In the genomic region with DNA sequence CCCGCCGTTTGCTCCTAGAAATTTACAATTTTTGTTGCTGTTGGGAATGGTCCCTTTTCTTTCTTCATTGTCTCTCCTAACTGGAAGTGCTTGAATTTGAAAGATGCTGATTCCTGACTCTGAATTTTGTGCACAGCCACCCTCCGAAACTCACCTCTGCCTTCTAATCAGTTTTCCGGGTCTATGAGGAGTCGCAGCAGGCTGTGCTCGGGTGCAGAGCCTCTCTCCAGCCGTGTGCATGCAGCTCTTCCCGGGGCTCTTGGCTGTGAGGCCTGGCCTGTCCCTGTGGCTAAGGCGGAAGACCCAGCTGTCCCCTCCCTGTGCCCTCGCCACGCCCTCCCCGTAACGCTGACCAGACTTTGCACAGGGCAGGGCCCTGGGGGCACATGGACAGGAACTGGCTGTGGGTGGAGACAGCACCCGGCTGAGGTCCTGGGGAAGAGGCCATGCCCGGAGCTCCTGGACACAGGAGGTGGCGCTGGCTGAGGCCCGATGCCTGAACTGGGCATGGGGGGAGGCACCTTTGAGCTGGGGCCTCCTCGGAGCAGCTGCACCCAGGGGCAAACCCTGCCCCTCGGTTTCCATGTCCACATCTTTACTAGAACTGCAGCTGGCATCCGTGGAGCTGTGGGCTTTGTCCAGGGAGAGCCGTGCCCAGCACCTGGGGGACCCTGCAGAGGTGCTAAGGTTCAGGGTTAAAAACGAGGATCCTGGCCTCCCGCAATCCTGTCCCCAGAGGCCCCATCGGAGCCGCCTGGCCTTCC, we compare ENCODE assay signal across 11 cellular contexts. TPM values are rescaled to one million over a fixed set of nuclear protein-coding genes. Genes with fewer than 3 reads are reported as not detected.
DNase-seq lines count a peak whose midpoint lies in the region; ATAC-seq and TF ChIP-seq lines count a peak whose summit lies in the region.
"Had no signal": no experiment of that assay in that cellular context is flagged by ENCODE, and none has a peak within 500 bp of the region (broad histone marks: within the 10 kb centered on the region; RNA-seq: fewer than 3 reads in every experiment).

No MANE protein-coding gene starts in this region.

- peaks cover 0 to 14% of the 10 kb centered on the region in 2 donors for H3K36me3 ChIP-seq in left lung

- CTCF ChIA-PET in activated CD4-positive, alpha-beta T cell treated with anti-CD3 and anti-CD28 coated beads for 36 hours (lab: Charles Lee): interaction anchor here (2.4 kb wide), 1 partner anchor 38 kb away, joined by 8 read pairs; no protein-coding TSS in a partner anchor

- peak; percentile 3 for DNase-seq in activated CD4-positive, alpha-beta T cell treated with anti-CD3 and anti-CD28 coated beads for 36 hours
- DNase-seq in activated CD4-positive, alpha-beta T cell treated with anti-CD3 and anti-CD28 coated beads for 1 hour: no peak
- DNase-seq in activated T-cell treated with anti-CD3 and anti-CD28 coated beads, Interleukin-2, amount 50 U/mL, for 24 hours: peak; percentile 11
- DNase-seq in left lung (peak; percentile 33 to 68), NCI-H2029 (lab: John Stamatoyannopoulos, UW) (no peak)
- DNase-seq in stimulated activated effector memory CD8-positive, alpha-beta T cell treated with anti-CD3 and anti-CD28 coated beads, Interleukin-12 subunit alpha, Interleukin-12 subunit beta, amount 100 ng/mL, for 72 hours (ENCODE audit: low spot score in 2 of 2): no peak
- no peak for DNase-seq in activated CD4-positive, CD25-positive, alpha-beta regulatory T cell (lab: John Stamatoyannopoulos, UW)
- DNase-seq: activated gamma-delta T cell, NCI-H2081 treated with DMSO at 0.1 percent for 48 hours had no signal

- ATAC-seq in activated CD4-positive, alpha-beta T cell treated with anti-CD3 and anti-CD28 coated beads for 36 hours: no peak
- ATAC-seq in left lung (no peak), HG02852 (IDR thresholded peaks at IDR 0.05; ENCODE audit: unreplicated experiment) (no peak)
- ATAC-seq in stimulated activated effector memory CD8-positive, alpha-beta T cell treated with anti-CD3 and anti-CD28 coated beads, Interleukin-12 subunit alpha, Interleukin-12 subunit beta, amount 100 ng/mL, for 72 hours: no peak

- no peaks in the 10 kb centered on the region for H3K36me3 Mint-ChIP-seq in activated CD4-positive, alpha-beta T cell treated with anti-CD3 and anti-CD28 coated beads for 36 hours (ENCODE audit: low read depth)
- H3K36me3 Mint-ChIP-seq in activated T-cell treated with anti-CD3 and anti-CD28 coated beads, Interleukin-2, amount 50 U/mL, for 24 hours (ENCODE audit: low read depth): peaks cover 13% of the 10 kb centered on the region
- H3K36me3 Mint-ChIP-seq in stimulated activated effector memory CD8-positive, alpha-beta T cell treated with anti-CD3 and anti-CD28 coated beads, Interleukin-12 subunit alpha, Interleukin-12 subunit beta, amount 100 ng/mL, for 72 hours: peaks cover 22% of the 10 kb centered on the region

- no peaks in the 10 kb centered on the region for H3K27me3 Mint-ChIP-seq in activated CD4-positive, alpha-beta T cell treated with anti-CD3 and anti-CD28 coated beads for 36 hours
- H3K27me3 Mint-ChIP-seq in activated T-cell treated with anti-CD3 and anti-CD28 coated beads, Interleukin-2, amount 50 U/mL, for 24 hours: no peaks in the 10 kb centered on the region

- intact Hi-C loops in activated CD4-positive, alpha-beta T cell treated with anti-CD3 and anti-CD28 coated beads for 36 hours (cut with DNase I, micrococcal nuclease): loop anchor here (5.0 kb wide), 4 partner anchors 38 to 507 kb away; a partner anchor contains a TSS
- intact Hi-C loops in left lung (cut with DNase I): no loop called here

- no peak overlapping the region for H3K27ac Mint-ChIP-seq in activated CD4-positive, alpha-beta T cell treated with anti-CD3 and anti-CD28 coated beads for 36 hours
- H3K27ac Mint-ChIP-seq in activated T-cell treated with anti-CD3 and anti-CD28 coated beads, Interleukin-2, amount 50 U/mL, for 24 hours: no peak overlapping the region
- peak overlapping the region; percentile 77 for H3K27ac Mint-ChIP-seq in stimulated activated effector memory CD8-positive, alpha-beta T cell treated with anti-CD3 and anti-CD28 coated beads, Interleukin-12 subunit alpha, Interleukin-12 subunit beta, amount 100 ng/mL, for 72 hours

- H3K27me3 ChIP-seq in left lung: peaks cover 0 to 10% of the 10 kb centered on the region in 2 donors

- H3K4me1 ChIP-seq in left lung: peaks cover 47 to 83% of the 10 kb centered on the region in 2 donors

- H3K9me3 Mint-ChIP-seq in activated CD4-positive, alpha-beta T cell treated with anti-CD3 and anti-CD28 coated beads for 36 hours (ENCODE audit: low read depth): no peaks in the 10 kb centered on the region
- no peaks in the 10 kb centered on the region for H3K9me3 Mint-ChIP-seq in activated T-cell treated with anti-CD3 and anti-CD28 coated beads, Interleukin-2, amount 50 U/mL, for 24 hours
- no peaks in the 10 kb centered on the region for H3K9me3 Mint-ChIP-seq in stimulated activated effector memory CD8-positive, alpha-beta T cell treated with anti-CD3 and anti-CD28 coated beads, Interleukin-12 subunit alpha, Interleukin-12 subunit beta, amount 100 ng/mL, for 72 hours

- H3K4me1 Mint-ChIP-seq in activated CD4-positive, alpha-beta T cell treated with anti-CD3 and anti-CD28 coated beads for 36 hours: peaks cover 36% of the 10 kb centered on the region
- peaks cover 48% of the 10 kb centered on the region for H3K4me1 Mint-ChIP-seq in activated T-cell treated with anti-CD3 and anti-CD28 coated beads, Interleukin-2, amount 50 U/mL, for 24 hours (ENCODE audit: low read depth)
- peaks cover 56% of the 10 kb centered on the region for H3K4me1 Mint-ChIP-seq in stimulated activated effector memory CD8-positive, alpha-beta T cell treated with anti-CD3 and anti-CD28 coated beads, Interleukin-12 subunit alpha, Interleukin-12 subunit beta, amount 100 ng/mL, for 72 hours

- H3K4me3 ChIP-seq in left lung: no peak overlapping the region
- H3K4me3 ChIP-seq: SK-N-MC had no signal

- TF ChIP-seq CTCF in left lung (IDR thresholded peaks at IDR 0.05): no peak

- POLR2A ChIA-PET in activated CD4-positive, alpha-beta T cell treated with anti-CD3 and anti-CD28 coated beads for 36 hours (lab: Charles Lee): no interaction called here

- no peaks in the 10 kb centered on the region for H3K9me3 ChIP-seq in left lung

- no peak overlapping the region for H3K27ac ChIP-seq in left lung
- H3K27ac ChIP-seq: SK-N-MC had no signal

- no peak overlapping the region for H3K4me3 Mint-ChIP-seq in activated CD4-positive, alpha-beta T cell treated with anti-CD3 and anti-CD28 coated beads for 36 hours
- H3K4me3 Mint-ChIP-seq in activated T-cell treated with anti-CD3 and anti-CD28 coated beads, Interleukin-2, amount 50 U/mL, for 24 hours: no peak overlapping the region
- peak overlapping the region; percentile 72 for H3K4me3 Mint-ChIP-seq in stimulated activated effector memory CD8-positive, alpha-beta T cell treated with anti-CD3 and anti-CD28 coated beads, Interleukin-12 subunit alpha, Interleukin-12 subunit beta, amount 100 ng/mL, for 72 hours

RNA-seq across cellular contexts. Expression of a gene that starts 32.6 kb away (rescaled TPM):
- 1 to 10 TPM; 7.5 to 8.5 TPM for total RNA-seq in activated CD4-positive, alpha-beta T cell treated with anti-CD3 and anti-CD28 coated beads for 36 hours
- total RNA-seq in left lung: 10 to 100 TPM; 66.0 to 94.2 TPM

RNA-seq across cellular contexts. Expression of a gene that starts 43.9 kb away (rescaled TPM):
- 100 to 1,000 TPM; 152 to 177 TPM for total RNA-seq in activated CD4-positive, alpha-beta T cell treated with anti-CD3 and anti-CD28 coated beads for 36 hours
- total RNA-seq in left lung: 100 to 1,000 TPM; 146 to 167 TPM

Comparison
In these comparisons a context has a peak if more than half of its experiments do, and no peak if none do; other contexts are left out.
1. DNase-seq: peak in activated CD4-positive, alpha-beta T cell treated with anti-CD3 and anti-CD28 coated beads for 36 hours (single experiment), activated T-cell treated with anti-CD3 and anti-CD28 coated beads, Interleukin-2, amount 50 U/mL, for 24 hours (single experiment) and left lung (2 of 2); none in activated CD4-positive, alpha-beta T cell treated with anti-CD3 and anti-CD28 coated beads for 1 hour (single experiment), stimulated activated effector memory CD8-positive, alpha-beta T cell treated with anti-CD3 and anti-CD28 coated beads, Interleukin-12 subunit alpha, Interleukin-12 subunit beta, amount 100 ng/mL, for 72 hours (0 of 2), activated CD4-positive, CD25-positive, alpha-beta regulatory T cell (0 of 4) and NCI-H2029 (single experiment).
2. RNA of a gene that starts 32.6 kb away (total RNA-seq): 66.0 to 94.2 TPM in left lung; 7.5 to 8.5 TPM in activated CD4-positive, alpha-beta T cell treated with anti-CD3 and anti-CD28 coated beads for 36 hours; every median in the first group is over 4 times any median in the second.
3. intact Hi-C loops: an anchor here in activated CD4-positive, alpha-beta T cell treated with anti-CD3 and anti-CD28 coated beads for 36 hours (5.0 kb wide); none called in left lung.